Comparison of ENCODE assay signal across 7 cellular contexts in genomic region chr19:55172741-55173140, GRCh38. TPM values are rescaled to one million over a fixed set of nuclear protein-coding genes. Genes with fewer than 3 reads are reported as not detected.
DNase-seq lines count a peak whose midpoint lies in the region; ATAC-seq and TF ChIP-seq lines count a peak whose summit lies in the region.

No MANE protein-coding gene starts in this region.

- H2AFZ ChIP-seq in PC-9, result peak overlapping the region; percentile 93; the same call in 1 of the 2 replicates

- DNase-seq in GM04504 (ENCODE audit: low read depth), result peak; percentile 45
- no peak for DNase-seq in PC-9
- peak; percentile 70 for DNase-seq in epithelial cell of esophagus (ENCODE audit: low read depth)
- DNase-seq in progenitor cell of endocrine pancreas (ENCODE audit: low spot score, unreplicated experiment), result no peak
- DNase-seq in T-helper 9 cell, result no peak
- no peak for DNase-seq in NCI-H2081 treated with DMSO at 0.1 percent for 48 hours (lab: John Stamatoyannopoulos, UW)

- TSS peak; percentile 53 for BruUV-seq in PC-9 (replicated peaks; lab: Mats Ljungman, UMichigan)

- no peak for ATAC-seq in GM19328 (IDR thresholded peaks at IDR 0.05; ENCODE audit: unreplicated experiment)

- peaks cover 27% of the 10 kb centered on the region for H3F3A ChIP-seq in PC-9 (ENCODE audit: insufficient read depth, low read depth)

- POLR2A ChIA-PET in PC-9 (lab: Charles Lee; ENCODE audit: unreplicated experiment), result interaction anchor here (0.5 to 0.7 kb wide), 2 partner anchors 14 to 25 kb away, joined by 13 to 14 read pairs; no protein-coding TSS in a partner anchor

- no peaks in the 10 kb centered on the region for H3K36me3 ChIP-seq in PC-9 (ENCODE audit: low read depth)

- TF ChIP-seq CTCF in PC-9 (conservative IDR thresholded peaks at IDR 0.05) (no peak), epithelial cell of esophagus (IDR thresholded peaks at IDR 0.05; ENCODE audit: insufficient read depth, low read depth, low read length, missing control alignments) (no peak), progenitor cell of endocrine pancreas (IDR thresholded peaks at IDR 0.05; ENCODE audit: unreplicated experiment) (no peak)

- peaks cover 3% of the 10 kb centered on the region for H3K4me1 Mint-ChIP-seq in progenitor cell of endocrine pancreas (ENCODE audit: low read depth)

- peak overlapping the region; percentile 88; the same call in 1 of the 2 replicates for H3K4me3 ChIP-seq in PC-9
- peak overlapping the region; percentile 50 for H3K4me3 ChIP-seq in epithelial cell of esophagus (ENCODE audit: low read length)

- CTCF ChIA-PET in PC-9 (lab: Charles Lee), result interaction anchor here (0.7 kb wide), 2 partner anchors 82 to 280 kb away, joined by 12 to 15 read pairs; no protein-coding TSS in a partner anchor

- no peaks in the 10 kb centered on the region for H3K36me3 Mint-ChIP-seq in progenitor cell of endocrine pancreas (ENCODE audit: insufficient read depth)

- no peaks in the 10 kb centered on the region for H3K27me3 ChIP-seq in PC-9 (ENCODE audit: insufficient read depth, low read depth)

- H3K27ac Mint-ChIP-seq in progenitor cell of endocrine pancreas, result peak overlapping the region; percentile 34

- H3K9me2 ChIP-seq in PC-9 (ENCODE audit: insufficient read depth), result no peaks in the 10 kb centered on the region

- H3K4me3 Mint-ChIP-seq in progenitor cell of endocrine pancreas (ENCODE audit: low read depth), result peak overlapping the region; percentile 21

- H3K27me3 Mint-ChIP-seq in progenitor cell of endocrine pancreas, result peaks cover 84% of the 10 kb centered on the region

- peak overlapping the region; percentile 94 for H3K4me2 ChIP-seq in PC-9

- no peak overlapping the region for H3K27ac ChIP-seq in PC-9

- H3K9me3 Mint-ChIP-seq in progenitor cell of endocrine pancreas (ENCODE audit: low read depth), result no peaks in the 10 kb centered on the region

- no peaks in the 10 kb centered on the region for H3K79me2 ChIP-seq in PC-9 (ENCODE audit: low read depth)

- H3K9me3 ChIP-seq in PC-9 (ENCODE audit: insufficient read depth, low read depth), result no peaks in the 10 kb centered on the region

- no peaks in the 10 kb centered on the region for H4K20me1 ChIP-seq in PC-9 (ENCODE audit: insufficient read depth)

- intact Hi-C loops in PC-9 (cut with micrococcal nuclease; ENCODE audit: unreplicated experiment), result no loop called here

- H3K4me1 ChIP-seq in PC-9 (replicated peaks; ENCODE audit: insufficient read depth), result peaks cover 13% of the 10 kb centered on the region

RNA-seq across cellular contexts. Expression of gene DNAAF3, which starts 6.3 kb away (rescaled TPM):
- total RNA-seq in PC-9 (2021), result 51.8 and 76.6 TPM in 2 replicates
- 14.9 and 18.4 TPM in 2 replicates for total RNA-seq in progenitor cell of endocrine pancreas

RNA-seq across cellular contexts. Expression of gene SYT5, which starts 7.3 kb away (rescaled TPM):
- total RNA-seq in PC-9 (2021), result 1.3 and 2.8 TPM in 2 replicates
- total RNA-seq in progenitor cell of endocrine pancreas, result 4.3 and 4.8 TPM in 2 replicates

RNA-seq across cellular contexts. Expression of gene TNNI3, which starts 15.2 kb away (rescaled TPM):
- total RNA-seq in PC-9 (2021), result 13.7 and 18.2 TPM in 2 replicates
- 5.5 and 6.0 TPM in 2 replicates for total RNA-seq in progenitor cell of endocrine pancreas

RNA-seq across cellular contexts. Expression of gene TNNT1, which starts 23.7 kb away (rescaled TPM):
- total RNA-seq in PC-9 (2021), result 228 and 266 TPM in 2 replicates
- 4.6 and 5.5 TPM in 2 replicates for total RNA-seq in progenitor cell of endocrine pancreas

RNA-seq across cellular contexts. Expression of gene PTPRH, which starts 36.6 kb away (rescaled TPM):
- total RNA-seq in PC-9 (2021), result 11.7 and 21.4 TPM in 2 replicates
- total RNA-seq in progenitor cell of endocrine pancreas, result 0.43 and 1.6 TPM in 2 replicates

Comparison
In these comparisons a context has a peak if more than half of its experiments do, and no peak if none do; other contexts are left out.
1. DNase-seq: peak in GM04504 (single experiment) and epithelial cell of esophagus (single experiment); none in PC-9 (0 of 2), progenitor cell of endocrine pancreas (single experiment), T-helper 9 cell (single experiment) and NCI-H2081 treated with DMSO at 0.1 percent for 48 hours (single experiment).